Comparison of ENCODE assay signal across 26 cellular contexts in genomic region chr3:38731522-38731921, GRCh38.
"Had no signal": no experiment of that assay in that cellular context is flagged by ENCODE, and none has a peak within 500 bp of the region (broad histone marks: within the 10 kb centered on the region; RNA-seq: fewer than 3 reads in every experiment).

No MANE protein-coding gene starts in this region.

- FAIRE-seq: astrocyte, TTC549 had no signal

- H3K4me3 ChIP-seq: PC-9 had no signal

- H2AFZ ChIP-seq: PC-9 had no signal

- H3K4me2 ChIP-seq: PC-9 had no signal

- ATAC-seq: activated naive CD4-positive, alpha-beta T cell treated with anti-CD3 and anti-CD28 coated beads, Interleukin-2, amount 50 U/mL, for 72 hours; activated naive CD8-positive, alpha-beta T cell treated with anti-CD3 and anti-CD28 coated beads, Interleukin-2, amount 50 U/mL, for 24 hours; activated T-cell treated with anti-CD3 and anti-CD28 coated beads, Interleukin-2, amount 50 U/mL, for 4 hours; T-helper 17 cell had no signal

- DNase-seq: activated B cell treated with CpG ODN at 0.5 μM for 24 hours; activated CD4-positive, alpha-beta T cell treated with anti-CD3 and anti-CD28 coated beads for 1 hour; activated CD4-positive, alpha-beta T cell treated with anti-CD3 and anti-CD28 coated beads, Interleukin-2, amount 10 ng/mL, durations not matched to agents 24 days and 14 days; activated CD4-positive, alpha-beta T cell treated with anti-CD3 and anti-CD28 coated beads, Interleukin-2, amount 50 U/mL, for 48 hours; activated effector memory CD4-positive, alpha-beta T cell treated with anti-CD3 and anti-CD28 coated beads, Interleukin-2, amount 50 U/mL, for 16 hours; activated naive CD4-positive, alpha-beta T cell treated with Interleukin-2 at 50 U/mL for 16 hours; activated naive CD8-positive, alpha-beta T cell treated with anti-CD3 and anti-CD28 coated beads, Interleukin-2, amount 50 U/mL, for 24 hours; activated T-cell treated with anti-CD3 and anti-CD28 coated beads, Interleukin-2, amount 50 U/mL, for 4 hours; amygdala; cerebellar nuclear complex; NCI-H1048; NCI-H146; NCI-H187 treated with DMSO at 0.1 percent for 48 hours; NCI-H2081 treated with DMSO at 0.1 percent for 48 hours; NCI-H2171; NCI-H345; NCI-H510A; NCI-H526 treated with DMSO at 0.1 percent for 48 hours; NCI-H82; PC-9; SHP77 treated with DMSO at 0.1 percent for 48 hours; T-helper 17 cell; T-helper 9 cell had no signal

- H3K27ac ChIP-seq: PC-9 had no signal
